10 cellular contexts compared by ENCODE assay signal in genomic region chr1:230866171-230866811, GRCh38. TPM values are rescaled to one million over a fixed set of nuclear protein-coding genes. Genes with fewer than 3 reads are reported as not detected.
DNase-seq lines count a peak whose midpoint lies in the region; ATAC-seq and TF ChIP-seq lines count a peak whose summit lies in the region.
"Had no signal": no experiment of that assay in that cellular context is flagged by ENCODE, and none has a peak within 500 bp of the region (broad histone marks: within the 10 kb centered on the region; RNA-seq: fewer than 3 reads in every experiment).

No MANE protein-coding gene starts in this region.

- peaks cover 7% of the 10 kb centered on the region for H3K79me1 ChIP-seq in neuronal stem cell (ENCODE audit: low read depth, low read length)

- no peaks in the 10 kb centered on the region for H3K9me3 ChIP-seq in Panc1 (ENCODE audit: control insufficient read depth, insufficient read depth, low read depth, low read length)
- H3K9me3 ChIP-seq in neuronal stem cell (replicated peaks in 1 of 2; ENCODE audit: control insufficient read depth in 2 of 2, insufficient read depth in 1 of 2, low read depth in 1 of 2, low read length in 2 of 2): no peaks in the 10 kb centered on the region

- no peak for TF ChIP-seq CTCF in AG09309 (IDR thresholded peaks at IDR 0.05; ENCODE audit: control insufficient read depth, insufficient read depth, low read depth, low read length, missing control alignments)
- TF ChIP-seq CTCF in Panc1 (IDR thresholded peaks at IDR 0.05): no peak

- H3K27me3 ChIP-seq in Panc1 (ENCODE audit: control insufficient read depth, insufficient read depth, low read length) (no peaks in the 10 kb centered on the region), neuronal stem cell (ENCODE audit: control insufficient read depth in 3 of 3, insufficient read depth in 3 of 3, low read depth in 1 of 3, low read length in 3 of 3) (no peaks in the 10 kb centered on the region)

- intact Hi-C loops in Panc1 (cut with micrococcal nuclease; ENCODE audit: unreplicated experiment): no loop called here

- no peak overlapping the region for H2BK120ac ChIP-seq in neuronal stem cell (ENCODE audit: low read depth, low read length)

- H3K4me3 ChIP-seq in AG09309 (ENCODE audit: control insufficient read depth, low read depth, low read length) (peak overlapping the region; percentile 67), Panc1 (ENCODE audit: low read depth in 2 of 2, low read length in 2 of 2) (peak overlapping the region; percentile 84 to 89), neuronal stem cell (ENCODE audit: low read length in 2 of 2) (peak overlapping the region in 1 of 2 donors; percentile 89)

- POLR2A ChIA-PET in Panc1 (lab: Charles Lee): no interaction called here

- H2BK12ac ChIP-seq in neuronal stem cell (ENCODE audit: low read length): no peak overlapping the region

- H2BK5ac ChIP-seq in neuronal stem cell (ENCODE audit: low read length): no peak overlapping the region

- BruUV-seq in Panc1 (replicated peaks; lab: Mats Ljungman, UMichigan): no TSS peak

- CTCF ChIA-PET in Panc1 (lab: Charles Lee): interaction anchor here (0.8 kb wide), 1 partner anchor 59 kb away, joined by 3 read pairs; no protein-coding TSS in a partner anchor

- no CpG with 5 or more reads among the region's 8 CpGs for WGBS in neuronal stem cell (ENCODE audit: extremely low coverage in 2 of 2, insufficient read length in 2 of 2, insufficient replicate concordance in 1 of 2), 2 donors

- no peak overlapping the region for H2AK5ac ChIP-seq in neuronal stem cell (ENCODE audit: low read depth, low read length)

- in situ Hi-C loops in Panc1 (cut with HindIII; ENCODE audit: low pct_unique_long_range_greater_than_20kb, low sequenced_read_pairs): no loop called here

- no peaks in the 10 kb centered on the region; the same call in 1 of the 2 replicates for H3K36me3 ChIP-seq in Panc1 (ENCODE audit: control insufficient read depth, insufficient read depth, low read length)
- H3K36me3 ChIP-seq in neuronal stem cell (replicated peaks in 1 of 2; ENCODE audit: control insufficient read depth in 2 of 2, insufficient read depth in 2 of 2, low read length in 2 of 2): peaks cover 8 to 38% of the 10 kb centered on the region in 2 donors

- no peak overlapping the region for H2BK15ac ChIP-seq in neuronal stem cell (ENCODE audit: low read length)

- H3K27ac ChIP-seq in Panc1 (ENCODE audit: low read length) (no peak overlapping the region; the same call in 1 of the 2 replicates), neuronal stem cell (replicated peaks; ENCODE audit: low read length) (no peak overlapping the region)

- ATAC-seq in Panc1 (no peak), HG03045 (IDR thresholded peaks at IDR 0.05; ENCODE audit: unreplicated experiment) (no peak), GM21367 (IDR thresholded peaks at IDR 0.05; ENCODE audit: unreplicated experiment) (no peak)

- peaks cover 30% of the 10 kb centered on the region for H3K4me1 ChIP-seq in Panc1 (ENCODE audit: control insufficient read depth, insufficient read depth, low read length)
- peaks cover 15 to 16% of the 10 kb centered on the region in 2 donors for H3K4me1 ChIP-seq in neuronal stem cell (ENCODE audit: control insufficient read depth in 2 of 2, insufficient read depth in 1 of 2, low read depth in 1 of 2, low read length in 2 of 2)

- H3K9ac ChIP-seq in neuronal stem cell (ENCODE audit: low read depth, low read length, poor library complexity): no peak overlapping the region

- H4K91ac ChIP-seq in neuronal stem cell (ENCODE audit: low read depth, low read length, poor library complexity): no peak overlapping the region

- H3K23ac ChIP-seq in neuronal stem cell (ENCODE audit: low read depth, low read length, poor library complexity): no peak overlapping the region

- DNase-seq in AG09309 (ENCODE audit: low read depth): no peak
- DNase-seq in Panc1 (ENCODE audit: low read depth, low spot score): no peak
- peak; percentile 54 for DNase-seq in fibroblast of peridontal ligament (ENCODE audit: extremely low read depth)
- DNase-seq in neuronal stem cell (ENCODE audit: low spot score): no peak
- DNase-seq in DMS153 treated with DMSO at 0.1 percent for 48 hours (lab: John Stamatoyannopoulos, UW; ENCODE audit: unreplicated experiment): no peak
- no peak for DNase-seq in NK-92 treated with Interleukin-12 subunit alpha and Interleukin-12 subunit beta, amount 100 ng/mL, for 24 hours (lab: John Stamatoyannopoulos, UW)
- DNase-seq: GDM1, NCI-H1930 had no signal

- H3K4ac ChIP-seq in neuronal stem cell (ENCODE audit: low read length): no peak overlapping the region

- H3K14ac ChIP-seq in neuronal stem cell (ENCODE audit: low read length): no peak overlapping the region

- no peak overlapping the region for H2AFZ ChIP-seq in neuronal stem cell (ENCODE audit: low read length)

- no peak overlapping the region for H3K18ac ChIP-seq in neuronal stem cell (ENCODE audit: low read length)

- peak overlapping the region; percentile 58 for H3K4me2 ChIP-seq in neuronal stem cell (ENCODE audit: insufficient read depth, low read length, poor library complexity, severe bottlenecking)

- no peak overlapping the region for H4K8ac ChIP-seq in neuronal stem cell (ENCODE audit: low read depth, low read length)

RNA-seq across cellular contexts. Expression of gene C1orf198, which starts 2.0 kb away (rescaled TPM):
- 33.6 TPM for total RNA-seq in Panc1 (2021; ENCODE audit: unreplicated experiment)
- polyA plus RNA-seq in Panc1 (2012; ENCODE audit: insufficient read length): 20.9 TPM
- 39.0 TPM for polyA plus RNA-seq in neuronal stem cell (2013, experiment 1 of 2)
- polyA plus RNA-seq in neuronal stem cell (2013, experiment 2 of 2): 39.1 TPM
